Comparison of ENCODE assay signal across 9 cellular contexts in genomic region chr1:21325731-21326387, GRCh38. TPM values are rescaled to one million over a fixed set of nuclear protein-coding genes. Genes with fewer than 3 reads are reported as not detected.
DNase-seq lines count a peak whose midpoint lies in the region; ATAC-seq and TF ChIP-seq lines count a peak whose summit lies in the region.
"Had no signal": no experiment of that assay in that cellular context is flagged by ENCODE, and none has a peak within 500 bp of the region (broad histone marks: within the 10 kb centered on the region; RNA-seq: fewer than 3 reads in every experiment).

No MANE protein-coding gene starts in this region.

- H3K36me3 Mint-ChIP-seq in CD4-positive, alpha-beta T cell (ENCODE audit: low read depth) = peaks cover 22% of the 10 kb centered on the region
- peaks cover 10% of the 10 kb centered on the region for H3K36me3 Mint-ChIP-seq in T-cell
- H3K36me3 Mint-ChIP-seq in progenitor cell of endocrine pancreas (ENCODE audit: insufficient read depth) = peaks cover 5% of the 10 kb centered on the region

- no peak overlapping the region for H3K9ac ChIP-seq in fibroblast of lung (ENCODE audit: insufficient read depth, low read length)

- peak overlapping the region; percentile 93 for H3K27ac Mint-ChIP-seq in CD4-positive, alpha-beta T cell
- H3K27ac Mint-ChIP-seq in T-cell = peak overlapping the region; percentile 96 to 97
- peak overlapping the region; percentile 69 for H3K27ac Mint-ChIP-seq in progenitor cell of endocrine pancreas

- H3K9me3 ChIP-seq in CD4-positive, alpha-beta T cell (ENCODE audit: control insufficient read depth, low read length) = no peaks in the 10 kb centered on the region
- no peaks in the 10 kb centered on the region for H3K9me3 ChIP-seq in fibroblast of lung (ENCODE audit: control insufficient read depth, insufficient read depth, low read depth, low read length)

- H3K27ac ChIP-seq in CD4-positive, alpha-beta T cell (ENCODE audit: low read depth, low read length) = peak overlapping the region; percentile 73
- H3K27ac ChIP-seq in fibroblast of lung (ENCODE audit: insufficient read depth, low read length) = peak overlapping the region; percentile 64

- peaks cover 66% of the 10 kb centered on the region for H3K79me2 ChIP-seq in fibroblast of lung (ENCODE audit: control insufficient read depth, insufficient read depth, low read length)

- CTCF ChIA-PET in CD4-positive, alpha-beta T cell (lab: Charles Lee) = interaction anchor here (1.6 to 5.2 kb wide), 6 partner anchors 10 to 94 kb away, joined by 6 to 36 read pairs (median 8); no protein-coding TSS in a partner anchor
- CTCF ChIA-PET in T-cell (lab: Charles Lee) = interaction anchor here (0.6 to 2.5 kb wide), 4 partner anchors 20 to 71 kb away, joined by 3 to 6 read pairs (median 4); no protein-coding TSS in a partner anchor

- H3K4me1 ChIP-seq in fibroblast of lung (ENCODE audit: control insufficient read depth, extremely low read depth, insufficient read depth, low read length) = peaks cover 57% of the 10 kb centered on the region

- no peaks in the 10 kb centered on the region for H3K9me3 Mint-ChIP-seq in CD4-positive, alpha-beta T cell
- H3K9me3 Mint-ChIP-seq in T-cell (no peaks in the 10 kb centered on the region), progenitor cell of endocrine pancreas (ENCODE audit: low read depth) (no peaks in the 10 kb centered on the region)

- no peak for TF ChIP-seq CTCF in CD4-positive, alpha-beta T cell (IDR thresholded peaks at IDR 0.05)
- TF ChIP-seq CTCF in fibroblast of lung (conservative IDR thresholded peaks at IDR 0.05 in 1 of 2, IDR thresholded peaks at IDR 0.05 in 1 of 2; ENCODE audit: low read depth in 1 of 2, low read length in 2 of 2) = no peak
- no peak for TF ChIP-seq CTCF in progenitor cell of endocrine pancreas (IDR thresholded peaks at IDR 0.05; ENCODE audit: unreplicated experiment)

- POLR2A ChIA-PET in CD4-positive, alpha-beta T cell (lab: Charles Lee) = interaction anchor here (1.1 to 9.9 kb wide), 12 partner anchors 8 to 539 kb away, joined by 3 to 205 read pairs (median 8); partner anchors contain the start of genes ECE1 and HP1BP3
- POLR2A ChIA-PET in T-cell (lab: Charles Lee) = interaction anchor here in 1 of 2 donors (0.5 to 1.1 kb wide), 3 partner anchors 11 to 753 kb away, joined by 3 to 8 read pairs (median 6); no protein-coding TSS in a partner anchor

- no peaks in the 10 kb centered on the region for H3K27me3 ChIP-seq in CD4-positive, alpha-beta T cell (ENCODE audit: control insufficient read depth, insufficient read depth, low read length)
- H3K27me3 ChIP-seq in fibroblast of lung (ENCODE audit: control insufficient read depth, insufficient read depth, low read length) = no peaks in the 10 kb centered on the region

- H2AFZ ChIP-seq in fibroblast of lung (ENCODE audit: low read length) = no peak overlapping the region

- peaks cover 4% of the 10 kb centered on the region for H3K36me3 ChIP-seq in fibroblast of lung (ENCODE audit: control insufficient read depth, insufficient read depth, low read length)

- peaks cover 86% of the 10 kb centered on the region for H3K4me1 Mint-ChIP-seq in CD4-positive, alpha-beta T cell (ENCODE audit: low read depth)
- H3K4me1 Mint-ChIP-seq in T-cell (peaks cover 74 to 92% (median 83%) of the 10 kb centered on the region in 3 donors), progenitor cell of endocrine pancreas (ENCODE audit: low read depth) (peaks cover 79% of the 10 kb centered on the region)

- ATAC-seq in CD4-positive, alpha-beta T cell (ENCODE audit: poor library complexity) = no peak
- ATAC-seq in T-cell (replicated peaks in 1 of 4) (no peak), HG02973 (IDR thresholded peaks at IDR 0.05; ENCODE audit: unreplicated experiment) (no peak)

- no peak overlapping the region for H3K4me3 ChIP-seq in fibroblast of lung (replicated peaks in 1 of 4; ENCODE audit: control extremely low read depth in 1 of 4, insufficient read depth in 1 of 4, low read depth in 3 of 4, low read length in 4 of 4)

- no peak for DNase-seq in CD4-positive, alpha-beta T cell
- no peak for DNase-seq in T-cell
- DNase-seq in fibroblast of lung (ENCODE audit: low read depth in 2 of 2) = no peak
- DNase-seq in progenitor cell of endocrine pancreas (ENCODE audit: low spot score, unreplicated experiment) = no peak
- no peak for DNase-seq in kidney tubule cell (ENCODE audit: low spot score)
- no peak for DNase-seq in effector CD8-positive, alpha-beta T cell (lab: John Stamatoyannopoulos, UW)
- no peak for DNase-seq in activated CD8-positive, alpha-beta memory T cell treated with anti-CD3 and anti-CD28 coated beads, Interleukin-2, amount 50 U/mL, for 4 hours
- DNase-seq: activated CD4-positive, alpha-beta T cell treated with anti-CD3 and anti-CD28 coated beads, Interleukin-2, amount 50 U/mL, for 1 hour had no signal

- no peaks in the 10 kb centered on the region for H3K27me3 Mint-ChIP-seq in CD4-positive, alpha-beta T cell
- H3K27me3 Mint-ChIP-seq in T-cell = no peaks in the 10 kb centered on the region
- no peaks in the 10 kb centered on the region for H3K27me3 Mint-ChIP-seq in progenitor cell of endocrine pancreas

- intact Hi-C loops in CD4-positive, alpha-beta T cell (cut with DNase I, micrococcal nuclease) = loop anchor here in 1 of 2 experiments (1.0 to 2.0 kb wide), 3 partner anchors 19 to 55 kb away; no protein-coding TSS in a partner anchor

- peak overlapping the region; percentile 61 for H3K4me2 ChIP-seq in fibroblast of lung (ENCODE audit: extremely low read depth, insufficient read depth, low read length)

- no peaks in the 10 kb centered on the region for H4K20me1 ChIP-seq in fibroblast of lung (ENCODE audit: control insufficient read depth, extremely low read depth, insufficient read depth, low read length)

- peak overlapping the region; percentile 70 for H3K4me3 Mint-ChIP-seq in CD4-positive, alpha-beta T cell
- H3K4me3 Mint-ChIP-seq in T-cell (peak overlapping the region; percentile 67 to 83 (median 70)), progenitor cell of endocrine pancreas (ENCODE audit: low read depth) (no peak overlapping the region)

RNA-seq across cellular contexts. Expression of gene ECE1, which starts 35.6 kb away (rescaled TPM):
- 10 to 100 TPM; 62.0 to 63.6 TPM for total RNA-seq in CD4-positive, alpha-beta T cell
- total RNA-seq in T-cell (10 to 100 TPM; 81.0 to 94.5 (median 87.1) TPM), fibroblast of lung (57.3 and 138 TPM in 2 replicates), progenitor cell of endocrine pancreas (200 and 217 TPM in 2 replicates)
- 131 and 137 TPM in 2 replicates for polyA plus RNA-seq in fibroblast of lung
- 145 and 152 TPM in 2 replicates for polyA plus RNA-seq in fibroblast of lung (2012)
- 228 and 250 TPM in 2 replicates for polyA minus RNA-seq in fibroblast of lung (ENCODE audit: low replicate concordance)
